18 cellular contexts compared by ENCODE assay signal in genomic region chr1:168987330-168987729, GRCh38.
A peak's percentile ranks its signal among the peaks of the same experiment; 100 is the strongest.
DNase-seq lines count a peak whose midpoint lies in the region; ATAC-seq and TF ChIP-seq lines count a peak whose summit lies in the region.
"Had no signal": no experiment of that assay in that cellular context is flagged by ENCODE, and none has a peak within 500 bp of the region (broad histone marks: within the 10 kb centered on the region; RNA-seq: fewer than 3 reads in every experiment).

No MANE protein-coding gene starts in this region.

- H4K5ac ChIP-seq in mesendoderm (ENCODE audit: low read length): no peak overlapping the region

- no peak overlapping the region for H3K27ac ChIP-seq in mesendoderm (ENCODE audit: low read depth, low read length)
- H3K27ac ChIP-seq: BLaER1 had no signal

- no peaks in the 10 kb centered on the region for H3K27me3 ChIP-seq in mesendoderm (ENCODE audit: insufficient read depth, low read length, poor library complexity)
- H3K27me3 ChIP-seq: BLaER1 had no signal

- H3K4ac ChIP-seq in mesendoderm (ENCODE audit: low read depth, low read length): no peak overlapping the region

- no peaks in the 10 kb centered on the region for H3K4me1 ChIP-seq in mesendoderm (ENCODE audit: control insufficient read depth, low read depth, low read length)
- H3K4me1 ChIP-seq: BLaER1 had no signal

- no peaks in the 10 kb centered on the region for H3K4me1 Mint-ChIP-seq in chondrocyte (ENCODE audit: low read depth)
- H3K4me1 Mint-ChIP-seq: CD14-positive monocyte, GM23338 had no signal

- H4K8ac ChIP-seq in mesendoderm (ENCODE audit: low read depth, low read length): no peak overlapping the region

- no peak overlapping the region for H2AK5ac ChIP-seq in mesendoderm (ENCODE audit: low read length)

- TF ChIP-seq CTCF in AG10803 (conservative IDR thresholded peaks at IDR 0.05; ENCODE audit: low read length): peak; percentile 19
- TF ChIP-seq CTCF in GM12875 (IDR thresholded peaks at IDR 0.05; ENCODE audit: borderline replicate concordance, insufficient read depth, low read depth, low read length): 0 out of 2 replicates have a peak, but pooled peaks have one; percentile 2
- peak; percentile 9 for TF ChIP-seq CTCF in chondrocyte (IDR thresholded peaks at IDR 0.05)

- ATAC-seq in GM18868 (IDR thresholded peaks at IDR 0.05; ENCODE audit: unreplicated experiment): no peak
- ATAC-seq: GM23338, K562 had no signal

- no peak overlapping the region for H2BK120ac ChIP-seq in mesendoderm (ENCODE audit: low read depth, low read length)

- no peak overlapping the region for H3K27ac Mint-ChIP-seq in chondrocyte (ENCODE audit: unreplicated experiment)
- H3K27ac Mint-ChIP-seq: GM23338 had no signal

- no peak overlapping the region for H2BK5ac ChIP-seq in mesendoderm (ENCODE audit: low read length)

- no peak overlapping the region for H2BK15ac ChIP-seq in mesendoderm (replicated peaks; ENCODE audit: low read depth)

- H3K36me3 Mint-ChIP-seq in chondrocyte (ENCODE audit: low read depth): peaks cover 1% of the 10 kb centered on the region
- H3K36me3 Mint-ChIP-seq: CD14-positive monocyte; CD4-positive, alpha-beta memory T cell had no signal

- no peak overlapping the region for H3K18ac ChIP-seq in mesendoderm (ENCODE audit: low read length)

- H3K79me1 ChIP-seq in mesendoderm (ENCODE audit: low read length): no peaks in the 10 kb centered on the region

- peaks cover 6% of the 10 kb centered on the region for H3K27me3 Mint-ChIP-seq in chondrocyte (ENCODE audit: low read depth)

- peaks cover 6% of the 10 kb centered on the region for H3K9me3 Mint-ChIP-seq in chondrocyte (ENCODE audit: low read depth)
- H3K9me3 Mint-ChIP-seq: GM23338 had no signal

- WGBS in mesendoderm (ENCODE audit: extremely low coverage, insufficient coverage, low lambda C conversion rate): no CpG with 5 or more reads among the region's 4 CpGs

- no peak overlapping the region for H3K4me3 ChIP-seq in AG10803 (ENCODE audit: low read length)
- no peak overlapping the region for H3K4me3 ChIP-seq in GM12875 (ENCODE audit: low read depth, low read length)
- no peak overlapping the region for H3K4me3 ChIP-seq in mesendoderm (ENCODE audit: low read length)
- H3K4me3 ChIP-seq: BLaER1, GM23338, K562 had no signal

- H3K9ac ChIP-seq in mesendoderm (ENCODE audit: low read length): no peak overlapping the region
- H3K9ac ChIP-seq: BLaER1 had no signal

- DNase-seq in AG10803 (ENCODE audit: low read depth): no peak
- DNase-seq in chondrocyte (ENCODE audit: low spot score): no peak
- DNase-seq in mesendoderm: peak; percentile 15
- DNase-seq in inferior parietal cortex (ENCODE audit: extremely low spot score): no peak
- DNase-seq: ACHN; AML-193; CD4-positive, alpha-beta memory T cell; DMS153; DND-41; EL; H7; IMR-90 had no signal

- H3K4me2 ChIP-seq in mesendoderm (ENCODE audit: low read length): no peak overlapping the region
- H3K4me2 ChIP-seq: BLaER1, GM23338 had no signal

- no peaks in the 10 kb centered on the region for H3K79me2 ChIP-seq in mesendoderm (ENCODE audit: control insufficient read depth, insufficient read depth, low read length)

- H3K23ac ChIP-seq in mesendoderm (ENCODE audit: low read length): no peak overlapping the region

- H3K56ac ChIP-seq in mesendoderm (ENCODE audit: low read length): no peak overlapping the region

- no peaks in the 10 kb centered on the region for H3K36me3 ChIP-seq in mesendoderm (ENCODE audit: control insufficient read depth, insufficient read depth, low read length)
- H3K36me3 ChIP-seq: BLaER1 had no signal

- no peak overlapping the region for H3K4me3 Mint-ChIP-seq in chondrocyte (ENCODE audit: unreplicated experiment)
- H3K4me3 Mint-ChIP-seq: CD14-positive monocyte; CD4-positive, alpha-beta memory T cell; GM23338 had no signal
